In the genomic region with DNA sequence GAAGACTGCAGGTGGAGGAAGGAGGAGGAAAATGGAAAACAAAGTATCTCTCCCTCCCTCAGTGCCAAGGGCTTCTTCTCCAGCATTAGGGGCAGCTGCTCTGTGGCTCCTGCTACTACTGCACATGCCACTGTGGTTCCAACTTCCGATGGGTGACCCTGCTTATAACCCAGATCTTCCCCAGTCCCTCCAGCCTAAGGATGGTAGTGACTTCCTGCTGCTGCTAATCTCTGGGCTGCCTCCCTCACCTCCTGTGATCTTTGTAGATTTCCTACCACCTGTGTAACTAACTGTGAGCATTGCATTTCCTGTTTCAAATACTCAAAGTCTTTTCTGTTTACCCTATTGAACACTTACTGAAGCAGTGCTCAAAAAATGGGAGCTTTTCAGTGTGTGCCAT, we compare ENCODE assay signal across 17 cellular contexts. TPM values are rescaled to one million over a fixed set of nuclear protein-coding genes. Genes with fewer than 3 reads are reported as not detected.
DNase-seq lines count a peak whose midpoint lies in the region; ATAC-seq, FAIRE-seq and TF ChIP-seq lines count a peak whose summit lies in the region.
"Had no signal": no experiment of that assay in that cellular context is flagged by ENCODE, and none has a peak within 500 bp of the region (broad histone marks: within the 10 kb centered on the region; RNA-seq: fewer than 3 reads in every experiment).

No MANE protein-coding gene starts in this region.

- FAIRE-seq in HTR-8/SVneo (lab: Jason Lieb, UNC): peak; percentile 28
- FAIRE-seq: GM19239 had no signal

- no peaks in the 10 kb centered on the region for H3K4me1 ChIP-seq in MM.1S (ENCODE audit: low read length)
- H3K4me1 ChIP-seq in endodermal cell (ENCODE audit: control insufficient read depth, insufficient read depth, low read length): peaks cover 3% of the 10 kb centered on the region
- H3K4me1 ChIP-seq: BLaER1, Caco-2 had no signal

- H3K4me1 Mint-ChIP-seq in endodermal cell: peaks cover 15% of the 10 kb centered on the region
- H3K4me1 Mint-ChIP-seq: CD8-positive, alpha-beta memory T cell had no signal

- no peak for ATAC-seq in omental fat pad (ENCODE audit: low FRiP score)

- no peaks in the 10 kb centered on the region for H3K9me3 Mint-ChIP-seq in endodermal cell
- H3K9me3 Mint-ChIP-seq: H9 had no signal

- peak; percentile 71 for DNase-seq in DMS53 (lab: John Stamatoyannopoulos, UW)
- DNase-seq in HTR-8/SVneo (ENCODE audit: insufficient read length, low spot score): no peak
- DNase-seq in MM.1S: peak; percentile 10
- no peak for DNase-seq in endodermal cell
- no peak for DNase-seq in SKM-1 (lab: John Stamatoyannopoulos, UW; ENCODE audit: unreplicated experiment)
- no peak for DNase-seq in H4 (ENCODE audit: low spot score)
- DNase-seq in omental fat pad (ENCODE audit: low spot score): no peak
- DNase-seq in NCI-H2227 (lab: John Stamatoyannopoulos, UW; ENCODE audit: unreplicated experiment): no peak
- DNase-seq: AML-193; Caco-2; CD8-positive, alpha-beta memory T cell; GDM1; H9; KBM-7 had no signal

- H3K27ac ChIP-seq in MM.1S (ENCODE audit: low read length) (no peak overlapping the region), endodermal cell (ENCODE audit: low read depth, low read length) (no peak overlapping the region)
- H3K27ac ChIP-seq: 22Rv1, BLaER1 had no signal

- H3K36me3 ChIP-seq in MM.1S (replicated peaks; ENCODE audit: insufficient read depth, low read length) (no peaks in the 10 kb centered on the region), endodermal cell (ENCODE audit: control insufficient read depth, insufficient read depth, low read length) (no peaks in the 10 kb centered on the region)
- H3K36me3 ChIP-seq: BLaER1 had no signal

- H3K9me2 ChIP-seq in MM.1S (replicated peaks; ENCODE audit: insufficient read depth, low read length): no peaks in the 10 kb centered on the region

- H3K27me3 Mint-ChIP-seq in endodermal cell (ENCODE audit: insufficient read depth): no peaks in the 10 kb centered on the region
- H3K27me3 Mint-ChIP-seq: CD8-positive, alpha-beta memory T cell had no signal

- H3F3A ChIP-seq in MM.1S (ENCODE audit: insufficient read depth, low read length): no peaks in the 10 kb centered on the region

- H3K79me2 ChIP-seq in MM.1S (ENCODE audit: low read length): no peaks in the 10 kb centered on the region

- H3K4me3 ChIP-seq in MM.1S (ENCODE audit: low read length) (no peak overlapping the region), endodermal cell (ENCODE audit: low read length) (no peak overlapping the region)
- H3K4me3 ChIP-seq: BLaER1 had no signal

- H3K27ac Mint-ChIP-seq in endodermal cell: peak overlapping the region; percentile 61
- H3K27ac Mint-ChIP-seq: CD8-positive, alpha-beta memory T cell had no signal

- TF ChIP-seq CTCF in MM.1S (IDR thresholded peaks at IDR 0.05; ENCODE audit: low read length): no peak
- no peak for TF ChIP-seq CTCF in endodermal cell (conservative IDR thresholded peaks at IDR 0.05)
- no peak for TF ChIP-seq CTCF in omental fat pad (IDR thresholded peaks at IDR 0.05)

- H4K20me1 ChIP-seq in MM.1S (ENCODE audit: insufficient read depth, low read length): no peaks in the 10 kb centered on the region
- H4K20me1 ChIP-seq: BLaER1 had no signal

- WGBS in endodermal cell (ENCODE audit: insufficient coverage in 1 of 2, insufficient read length in 1 of 2), 2 experiments: 80 to 82% methylated on average over 1 of the region's 1 CpG

- H3K9me3 ChIP-seq in MM.1S (replicated peaks; ENCODE audit: insufficient read depth, low read length) (no peaks in the 10 kb centered on the region), endodermal cell (ENCODE audit: control insufficient read depth, low read length) (no peaks in the 10 kb centered on the region)
- H3K9me3 ChIP-seq: BLaER1, Caco-2 had no signal

- no peak overlapping the region for H3K4me3 Mint-ChIP-seq in endodermal cell
- H3K4me3 Mint-ChIP-seq: CD8-positive, alpha-beta memory T cell; H9 had no signal

- H2AFZ ChIP-seq in MM.1S (ENCODE audit: low read length): no peak overlapping the region

- no peak overlapping the region for H3K4me2 ChIP-seq in MM.1S (ENCODE audit: low read depth, low read length)
- H3K4me2 ChIP-seq: BLaER1 had no signal

- no peaks in the 10 kb centered on the region for H3K36me3 Mint-ChIP-seq in endodermal cell (ENCODE audit: low read depth)
- H3K36me3 Mint-ChIP-seq: CD8-positive, alpha-beta memory T cell had no signal

- H3K27me3 ChIP-seq in MM.1S (replicated peaks; ENCODE audit: insufficient read depth, low read length) (no peaks in the 10 kb centered on the region), endodermal cell (ENCODE audit: control insufficient read depth, insufficient read depth, low read length, poor library complexity, severe bottlenecking) (no peaks in the 10 kb centered on the region)
- H3K27me3 ChIP-seq: BLaER1 had no signal

- H3K9ac ChIP-seq in MM.1S (ENCODE audit: low read length) (no peak overlapping the region), endodermal cell (ENCODE audit: extremely low read depth, low read length, poor library complexity, severe bottlenecking) (no peak overlapping the region)
- H3K9ac ChIP-seq: BLaER1 had no signal

RNA-seq across cellular contexts. Expression of a gene that starts 28.7 kb away (rescaled TPM):
- total RNA-seq in endodermal cell (1 to 10 TPM; 1.2 to 5.1 TPM), omental fat pad (10 to 100 TPM in 1 of 4 donors, 1 to 10 TPM in 3; 1.9 to 14.0 (median 3.9) TPM)
- 0.28 TPM for polyA plus RNA-seq in endodermal cell (2013, experiment 1 of 2)
- polyA plus RNA-seq in endodermal cell (2013, experiment 2 of 2): 0.17 TPM
- 0.02 TPM in 1 of 2 replicates, not detected in the other for total RNA-seq in H4 (2014; rRNA removed; shearing (Covaris generic))
- total RNA-seq: CD8-positive, alpha-beta memory T cell had no signal
- polyA plus RNA-seq: CD8-positive, alpha-beta memory T cell had no signal

Comparison
In these comparisons a context has a peak if more than half of its experiments do, and no peak if none do; other contexts are left out.
1. DNase-seq: peak in DMS53 (single experiment) and MM.1S (single experiment); none in HTR-8/SVneo (single experiment), endodermal cell (single experiment), SKM-1 (single experiment), H4 (single experiment), omental fat pad (single experiment) and NCI-H2227 (single experiment).